18 cellular contexts compared by ENCODE assay signal in genomic region chr3:179613807-179614206, GRCh38. TPM values are rescaled to one million over a fixed set of nuclear protein-coding genes. Genes with fewer than 3 reads are reported as not detected.
DNase-seq lines count a peak whose midpoint lies in the region; TF ChIP-seq lines count a peak whose summit lies in the region.
"Had no signal": no experiment of that assay in that cellular context is flagged by ENCODE, and none has a peak within 500 bp of the region (broad histone marks: within the 10 kb centered on the region; RNA-seq: fewer than 3 reads in every experiment).

No MANE protein-coding gene starts in this region.

- H3K18ac ChIP-seq in mesendoderm (ENCODE audit: low read length): no peak overlapping the region

- H3K4me3 Mint-ChIP-seq in chondrocyte (ENCODE audit: unreplicated experiment): no peak overlapping the region
- H3K4me3 Mint-ChIP-seq: activated naive CD8-positive, alpha-beta T cell treated with anti-CD3 and anti-CD28 coated beads, Interleukin-2, amount 50 U/mL, for 24 hours; dendritic cell treated with granulocyte-macrophage colony-stimulating factor and Interleukin-4, amounts not matched to agents 40 ng/mL and 50 ng/mL, for 4 days had no signal

- DNase-seq in AG20443 (ENCODE audit: low spot score) (peak; percentile 37), NCI-H226 (peak; percentile 38), chondrocyte (ENCODE audit: low spot score) (no peak), mesendoderm (peak; percentile 7), NCI-H345 (lab: John Stamatoyannopoulos, UW) (no peak), GM19238 (ENCODE audit: insufficient read length, low spot score) (no peak), NCI-H1417 treated with DMSO at 0.1 percent for 48 hours (lab: John Stamatoyannopoulos, UW) (no peak)
- no peak for DNase-seq in activated CD4-positive, CD25-positive, alpha-beta regulatory T cell treated with anti-CD3 and anti-CD28 coated beads, Interleukin-2, amount 50 U/mL, for 72 hours
- DNase-seq: activated naive CD8-positive, alpha-beta T cell treated with anti-CD3 and anti-CD28 coated beads, Interleukin-2, amount 50 U/mL, for 24 hours; activated T-cell treated with anti-CD3 and anti-CD28 coated beads for 4 hours; AML-193; DMS153; NCI-H1694 treated with DMSO at 0.1 percent for 48 hours; NCI-H510A; pancreas; stimulated activated CD4-positive, alpha-beta T cell treated with anti-CD3 and anti-CD28 coated beads, Interleukin-15, amount 100 ng/mL, for 24 hours; substantia nigra had no signal

- H3K36me3 Mint-ChIP-seq in chondrocyte (ENCODE audit: low read depth): peaks cover 7% of the 10 kb centered on the region

- no peak overlapping the region for H3K23ac ChIP-seq in mesendoderm (ENCODE audit: low read length)

- H3K4me1 ChIP-seq in mesendoderm (ENCODE audit: control insufficient read depth, low read depth, low read length): peaks cover 3% of the 10 kb centered on the region
- H3K4me1 ChIP-seq: pancreas had no signal

- H3K4me1 Mint-ChIP-seq in chondrocyte (ENCODE audit: low read depth): peaks cover 15% of the 10 kb centered on the region

- H3K27me3 Mint-ChIP-seq in chondrocyte (ENCODE audit: low read depth): no peaks in the 10 kb centered on the region
- H3K27me3 Mint-ChIP-seq: activated naive CD8-positive, alpha-beta T cell treated with anti-CD3 and anti-CD28 coated beads, Interleukin-2, amount 50 U/mL, for 24 hours; dendritic cell treated with granulocyte-macrophage colony-stimulating factor and Interleukin-4, amounts not matched to agents 40 ng/mL and 50 ng/mL, for 4 days had no signal

- no peak overlapping the region for H3K4me3 ChIP-seq in mesendoderm (ENCODE audit: low read length)
- H3K4me3 ChIP-seq: pancreas had no signal

- no peak overlapping the region for H2AK5ac ChIP-seq in mesendoderm (ENCODE audit: low read length)

- no CpG with 5 or more reads among the region's 2 CpGs for WGBS in mesendoderm (ENCODE audit: extremely low coverage, insufficient coverage, low lambda C conversion rate)

- H4K8ac ChIP-seq in mesendoderm (ENCODE audit: low read depth, low read length): no peak overlapping the region

- H3K27ac Mint-ChIP-seq in chondrocyte (ENCODE audit: unreplicated experiment): peak overlapping the region; percentile 80
- H3K27ac Mint-ChIP-seq: activated naive CD8-positive, alpha-beta T cell treated with anti-CD3 and anti-CD28 coated beads, Interleukin-2, amount 50 U/mL, for 24 hours; dendritic cell treated with granulocyte-macrophage colony-stimulating factor and Interleukin-4, amounts not matched to agents 40 ng/mL and 50 ng/mL, for 4 days had no signal

- no peaks in the 10 kb centered on the region for H3K27me3 ChIP-seq in mesendoderm (ENCODE audit: insufficient read depth, low read length, poor library complexity)
- H3K27me3 ChIP-seq: pancreas had no signal

- no peak overlapping the region for H3K4ac ChIP-seq in mesendoderm (ENCODE audit: low read depth, low read length)

- H3K36me3 ChIP-seq in mesendoderm (ENCODE audit: control insufficient read depth, insufficient read depth, low read length): no peaks in the 10 kb centered on the region

- H3K9me3 Mint-ChIP-seq in chondrocyte (ENCODE audit: low read depth): no peaks in the 10 kb centered on the region
- H3K9me3 Mint-ChIP-seq: activated naive CD8-positive, alpha-beta T cell treated with anti-CD3 and anti-CD28 coated beads, Interleukin-2, amount 50 U/mL, for 24 hours; dendritic cell treated with granulocyte-macrophage colony-stimulating factor and Interleukin-4, amounts not matched to agents 40 ng/mL and 50 ng/mL, for 4 days had no signal

- no peak for TF ChIP-seq CTCF in chondrocyte (IDR thresholded peaks at IDR 0.05)

- H3K56ac ChIP-seq in mesendoderm (ENCODE audit: low read length): no peak overlapping the region

- no peaks in the 10 kb centered on the region for H3K79me2 ChIP-seq in mesendoderm (ENCODE audit: control insufficient read depth, insufficient read depth, low read length)

- no peak overlapping the region for H3K9ac ChIP-seq in mesendoderm (ENCODE audit: low read length)

- H4K5ac ChIP-seq in mesendoderm (ENCODE audit: low read length): no peak overlapping the region

- no peak overlapping the region for H2BK15ac ChIP-seq in mesendoderm (replicated peaks; ENCODE audit: low read depth)

- no peak overlapping the region for H3K4me2 ChIP-seq in mesendoderm (ENCODE audit: low read length)

- H3K79me1 ChIP-seq in mesendoderm (ENCODE audit: low read length): no peaks in the 10 kb centered on the region

- H2BK5ac ChIP-seq in mesendoderm (ENCODE audit: low read length): no peak overlapping the region

- no peak overlapping the region for H3K27ac ChIP-seq in mesendoderm (ENCODE audit: low read depth, low read length)
- H3K27ac ChIP-seq: pancreas had no signal

- H2BK120ac ChIP-seq in mesendoderm (ENCODE audit: low read depth, low read length): no peak overlapping the region

RNA-seq across cellular contexts. Expression of gene NDUFB5, which starts 9.2 kb away (rescaled TPM):
- total RNA-seq in chondrocyte: 58.5 to 93.6 TPM (median 67.0 TPM) in 3 replicates
- polyA plus RNA-seq in mesendoderm (2013, experiment 1 of 2): 69.0 TPM
- polyA plus RNA-seq in mesendoderm (2013, experiment 2 of 2): 67.1 TPM

RNA-seq across cellular contexts. Expression of gene MRPL47, which starts 9.4 kb away (rescaled TPM):
- 30.6 to 34.0 TPM (median 32.5 TPM) in 3 replicates for total RNA-seq in chondrocyte
- polyA plus RNA-seq in mesendoderm (2013, experiment 1 of 2): 133 TPM
- polyA plus RNA-seq in mesendoderm (2013, experiment 2 of 2): 128 TPM

RNA-seq across cellular contexts. Expression of gene USP13, which starts 39.0 kb away (rescaled TPM):
- total RNA-seq in chondrocyte: 12.7 to 17.2 TPM (median 14.2 TPM) in 3 replicates
- polyA plus RNA-seq in mesendoderm (2013, experiment 1 of 2): 11.5 TPM
- 11.9 TPM for polyA plus RNA-seq in mesendoderm (2013, experiment 2 of 2)

RNA-seq across cellular contexts. Expression of gene ACTL6A, which starts 51.1 kb away (rescaled TPM):
- total RNA-seq in chondrocyte: 37.4 to 46.3 TPM (median 37.8 TPM) in 3 replicates
- polyA plus RNA-seq in mesendoderm (2013, experiment 1 of 2): 93.1 TPM
- polyA plus RNA-seq in mesendoderm (2013, experiment 2 of 2): 90.0 TPM

Comparison
In these comparisons a context has a peak if more than half of its experiments do, and no peak if none do; other contexts are left out.
1. DNase-seq: peak in AG20443 (single experiment), NCI-H226 (single experiment) and mesendoderm (single experiment); none in chondrocyte (single experiment), activated CD4-positive, CD25-positive, alpha-beta regulatory T cell treated with anti-CD3 and anti-CD28 coated beads, Interleukin-2, amount 50 U/mL, for 72 hours (single experiment), NCI-H345 (single experiment), GM19238 (single experiment) and NCI-H1417 treated with DMSO at 0.1 percent for 48 hours (single experiment).